Comparison of ENCODE assay signal across 7 cellular contexts in the genomic region with DNA sequence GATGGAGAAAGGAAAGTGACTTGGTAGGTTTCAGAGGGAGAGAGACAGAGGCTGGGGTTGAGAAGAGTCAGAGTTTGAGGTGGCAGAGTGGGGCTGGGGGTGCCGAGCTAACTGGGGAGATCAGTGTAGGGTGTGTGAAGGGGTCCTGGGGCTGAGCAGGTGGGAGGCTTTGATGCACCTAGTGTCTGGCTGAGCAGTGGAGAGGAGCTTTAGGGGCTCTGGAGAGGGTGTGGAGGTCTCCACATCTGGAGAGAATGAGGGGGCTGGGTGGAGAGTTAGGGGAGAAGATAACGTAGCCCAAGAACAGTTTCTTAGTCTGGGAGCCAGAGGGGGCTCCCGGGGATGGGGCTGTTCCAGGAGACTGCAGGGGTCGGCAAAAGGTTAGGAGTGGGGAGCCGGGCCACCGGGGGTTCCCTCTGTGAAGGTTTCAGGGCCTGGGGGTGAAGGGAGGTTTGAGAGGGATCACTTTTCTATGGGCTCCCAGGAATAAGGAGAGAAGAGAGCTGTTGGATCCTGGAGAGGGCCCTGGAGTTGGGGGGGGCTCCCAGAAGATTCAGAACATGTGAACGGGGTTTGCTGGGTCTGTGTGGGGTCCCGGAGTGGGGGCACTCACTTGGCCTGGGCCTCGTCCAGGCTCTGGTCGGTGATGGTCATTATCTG.
A peak's percentile ranks its signal among the peaks of the same experiment; 100 is the strongest.
DNase-seq lines count a peak whose midpoint lies in the region; ATAC-seq, FAIRE-seq and TF ChIP-seq lines count a peak whose summit lies in the region.
"Had no signal": no experiment of that assay in that cellular context is flagged by ENCODE, and none has a peak within 500 bp of the region (broad histone marks: within the 10 kb centered on the region; RNA-seq: fewer than 3 reads in every experiment).

No MANE protein-coding gene starts in this region.

- CTCF ChIA-PET in HEK293T (lab: Yijun Ruan, JAX): interaction anchor here (0.6 kb wide), 1 partner anchor 91 kb away, joined by 4 read pairs; no protein-coding TSS in a partner anchor

- peak overlapping the region; percentile 81 to 97 for H3K4me3 ChIP-seq in neutrophil (ENCODE audit: low read depth in 1 of 2, low read length in 1 of 2)

- H3K9me3 ChIP-seq in neutrophil: no peaks in the 10 kb centered on the region

- FAIRE-seq in urothelium cell line (lab: Jason Lieb, UNC): no peak

- H3K36me3 ChIP-seq in neutrophil: peaks cover 40% of the 10 kb centered on the region

- peaks cover 53 to 61% of the 10 kb centered on the region in 2 experiments for H3K4me1 ChIP-seq in neutrophil (ENCODE audit: control insufficient read depth in 1 of 2, insufficient read depth in 1 of 2, low read depth in 1 of 2, low read length in 1 of 2)

- ATAC-seq in HG03378 (IDR thresholded peaks at IDR 0.05; ENCODE audit: unreplicated experiment) (no peak), HG03175 (IDR thresholded peaks at IDR 0.05; ENCODE audit: unreplicated experiment) (no peak)

- H3K27ac ChIP-seq in caudate nucleus (ENCODE audit: low read depth, low read length) (peak overlapping the region; percentile 99), neutrophil (peak overlapping the region; percentile 95)

- TF ChIP-seq CTCF in neutrophil (IDR thresholded peaks at IDR 0.05): no peak

- no peak for DNase-seq in HEK293T (ENCODE audit: extremely low spot score)
- DNase-seq in caudate nucleus (lab: John Stamatoyannopoulos, UW): peak in 3 of 61 donors; percentile 7 to 37 (median 15)
- no peak for DNase-seq in urothelium cell line (ENCODE audit: low spot score)
- DNase-seq: NCI-H1048 had no signal

- POLR2A ChIA-PET in HEK293T (lab: Yijun Ruan, JAX): interaction anchor here (11.7 kb wide), 1 partner anchor 11 kb away, joined by 153 read pairs; a partner anchor contains a TSS

- no peaks in the 10 kb centered on the region for H3K27me3 ChIP-seq in neutrophil

TF ChIP-seq in HEK293T, 16 proteins besides CTCF, POLR2A, EP300 and RAD21:
- TF ChIP-seq CTBP1 (IDR thresholded peaks at IDR 0.05; ENCODE audit: borderline replicate concordance): no peak
- TF ChIP-seq FOXM1 (IDR thresholded peaks at IDR 0.05; ENCODE audit: borderline replicate concordance): 0 out of 2 replicates have a peak, but pooled peaks have one; percentile 45
